Comparison of ENCODE assay signal across 8 cellular contexts in the genomic region with DNA sequence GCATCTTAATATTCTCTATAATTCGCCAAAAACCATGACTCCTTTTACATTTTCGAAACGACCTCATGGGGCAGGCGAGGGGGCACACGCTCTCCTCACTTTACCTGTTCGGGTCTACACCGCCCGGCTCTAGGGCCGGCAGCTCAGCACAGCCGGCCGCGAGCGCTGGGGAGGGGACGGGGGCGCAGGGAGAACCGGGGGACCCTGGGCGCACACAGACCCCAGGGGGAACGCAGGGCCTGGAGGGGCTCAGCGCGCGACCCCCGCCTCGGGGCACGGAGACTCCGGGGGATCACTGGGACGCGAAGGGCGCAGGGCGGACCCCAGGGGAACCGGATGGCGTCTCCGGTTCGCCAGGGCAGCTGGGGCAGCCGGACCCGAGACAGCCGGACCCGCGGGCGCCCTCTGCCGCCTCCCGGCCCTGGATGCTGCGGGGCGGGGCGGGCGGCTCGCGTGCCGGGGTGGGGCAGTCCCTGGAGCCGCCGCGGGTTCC. TPM values are rescaled to one million over a fixed set of nuclear protein-coding genes. Genes with fewer than 3 reads are reported as not detected.
A peak's percentile ranks its signal among the peaks of the same experiment; 100 is the strongest.
DNase-seq lines count a peak whose midpoint lies in the region; ATAC-seq, FAIRE-seq and TF ChIP-seq lines count a peak whose summit lies in the region.

A gene (plus strand): TSS at position 482 of the 493 bp plus-strand sequence. CDS start 22,189 bp downstream, outside the sequence.

- H3K4me2 ChIP-seq in OCI-LY7 (ENCODE audit: low read length) = no peak within 1 kb of the TSS; the same call in 1 of the 2 replicates

- H3K9me2 ChIP-seq in OCI-LY7 (ENCODE audit: insufficient read depth, low read length) = no peaks in the 10 kb centered on the region

- no peaks in the 10 kb centered on the region for H3K9me3 ChIP-seq in SK-N-MC (ENCODE audit: low read depth, low read length)
- no peaks in the 10 kb centered on the region for H3K9me3 ChIP-seq in OCI-LY7 (ENCODE audit: low read length)

- H4K20me1 ChIP-seq in OCI-LY7 (ENCODE audit: insufficient read depth, low read length) = no peaks in the 10 kb centered on the region

- H3K4me3 ChIP-seq in SK-N-MC (peak within 1 kb of the TSS; percentile 87), bronchial epithelial cell (ENCODE audit: low read depth, low read length) (peak within 1 kb of the TSS; percentile 20), kidney epithelial cell (ENCODE audit: low read depth, low read length) (peak within 1 kb of the TSS; percentile 37), OCI-LY7 (ENCODE audit: low read depth, low read length, poor library complexity, severe bottlenecking) (no peak within 1 kb of the TSS)

- no peaks in the 10 kb centered on the region for H3K79me2 ChIP-seq in OCI-LY7 (ENCODE audit: insufficient read depth, low read depth, low read length)

- no peak within 1 kb of the TSS for H2AFZ ChIP-seq in OCI-LY7 (ENCODE audit: low read length)

- H3K4me1 ChIP-seq in OCI-LY7 (ENCODE audit: insufficient read depth, low read length, poor library complexity, severe bottlenecking) = no peaks in the 10 kb centered on the region

- intact Hi-C loops in OCI-LY7 (cut with micrococcal nuclease; ENCODE audit: unreplicated experiment) = loop anchor here (2.0 kb wide), 1 partner anchor 104 kb away; no protein-coding TSS in a partner anchor

- CTCF ChIA-PET in OCI-LY7 (lab: Charles Lee; ENCODE audit: unreplicated experiment) = no interaction called here

- H3K9ac ChIP-seq in SK-N-MC (ENCODE audit: insufficient read length) = peak within 1 kb of the TSS; percentile 84

- POLR2A ChIA-PET in OCI-LY7 (lab: Charles Lee) = no interaction called here

- FAIRE-seq in bronchial epithelial cell (lab: Jason Lieb, UNC) = no peak

- H3K27me3 ChIP-seq in bronchial epithelial cell (ENCODE audit: control insufficient read depth, insufficient read depth, low read length) = peaks cover 26% of the 10 kb centered on the region
- peaks cover 46% of the 10 kb centered on the region for H3K27me3 ChIP-seq in kidney epithelial cell (ENCODE audit: control insufficient read depth, insufficient read depth, low read length)

- peaks cover 10% of the 10 kb centered on the region; the same call in 1 of the 2 replicates for H3K36me3 ChIP-seq in SK-N-MC (ENCODE audit: insufficient read depth, low read length)
- no peaks in the 10 kb centered on the region for H3K36me3 ChIP-seq in bronchial epithelial cell (ENCODE audit: control insufficient read depth, insufficient read depth, low read length)
- H3K36me3 ChIP-seq in kidney epithelial cell (ENCODE audit: control insufficient read depth, insufficient read depth, low read length) = no peaks in the 10 kb centered on the region
- H3K36me3 ChIP-seq in OCI-LY7 (ENCODE audit: insufficient read depth, low read length) = no peaks in the 10 kb centered on the region

- ATAC-seq in GM19463 (IDR thresholded peaks at IDR 0.05; ENCODE audit: unreplicated experiment) (peak; percentile 45), HG03571 (IDR thresholded peaks at IDR 0.05; ENCODE audit: unreplicated experiment) (peak; percentile 47)

- TF ChIP-seq CTCF in bronchial epithelial cell (IDR thresholded peaks at IDR 0.05; ENCODE audit: insufficient read depth, low read length, severe bottlenecking) (peak; percentile 53), kidney epithelial cell (IDR thresholded peaks at IDR 0.05; ENCODE audit: insufficient read depth, low read length, poor library complexity, severe bottlenecking) (no peak), OCI-LY7 (conservative IDR thresholded peaks at IDR 0.05; ENCODE audit: low read length) (no peak)

- H3K27ac ChIP-seq in SK-N-MC = peak within 1 kb of the TSS; percentile 39
- no peak within 1 kb of the TSS for H3K27ac ChIP-seq in OCI-LY7 (ENCODE audit: low read depth, low read length, poor library complexity, severe bottlenecking)

- no TSS peak for BruUV-seq in OCI-LY7 (replicated peaks; lab: Mats Ljungman, UMichigan)

- DNase-seq in DMS114 treated with DMSO at 0.1 percent for 48 hours (lab: John Stamatoyannopoulos, UW; ENCODE audit: unreplicated experiment) = peak; percentile 36
- no peak for DNase-seq in SK-N-MC (ENCODE audit: low read depth, low spot score)
- DNase-seq in bronchial epithelial cell (ENCODE audit: low read depth) = no peak
- DNase-seq in kidney epithelial cell (ENCODE audit: low read depth) = no peak
- DNase-seq in stimulated activated CD4-positive, alpha-beta T cell treated with anti-CD3 and anti-CD28 coated beads, TNF-alpha, amount 100 ng/mL, for 48 hours (ENCODE audit: low read depth in 3 of 3) = peak in 2 of 3 donors; percentile 39 to 55
- no peak for DNase-seq in OCI-LY7 (ENCODE audit: low spot score)

RNA-seq across cellular contexts. Expression of the gene that starts here (rescaled TPM):
- 0.51 and 0.53 TPM in 2 replicates for total RNA-seq in bronchial epithelial cell
- 2.6 and 4.9 TPM in 2 replicates for total RNA-seq in kidney epithelial cell
- total RNA-seq in OCI-LY7 (2014; rRNA removed; shearing (Covaris generic)) = 1.2 and 3.4 TPM in 2 replicates
- 1.4 and 2.2 TPM in 2 replicates for total RNA-seq in OCI-LY7 (2022)

Comparison
In these comparisons a context has a peak if more than half of its experiments do, and no peak if none do; other contexts are left out.
1. DNase-seq: peak in DMS114 treated with DMSO at 0.1 percent for 48 hours (single experiment) and stimulated activated CD4-positive, alpha-beta T cell treated with anti-CD3 and anti-CD28 coated beads, TNF-alpha, amount 100 ng/mL, for 48 hours (2 of 3); none in SK-N-MC (single experiment), bronchial epithelial cell (single experiment), kidney epithelial cell (single experiment) and OCI-LY7 (single experiment).